8 cellular contexts compared by ENCODE assay signal in the genomic region with DNA sequence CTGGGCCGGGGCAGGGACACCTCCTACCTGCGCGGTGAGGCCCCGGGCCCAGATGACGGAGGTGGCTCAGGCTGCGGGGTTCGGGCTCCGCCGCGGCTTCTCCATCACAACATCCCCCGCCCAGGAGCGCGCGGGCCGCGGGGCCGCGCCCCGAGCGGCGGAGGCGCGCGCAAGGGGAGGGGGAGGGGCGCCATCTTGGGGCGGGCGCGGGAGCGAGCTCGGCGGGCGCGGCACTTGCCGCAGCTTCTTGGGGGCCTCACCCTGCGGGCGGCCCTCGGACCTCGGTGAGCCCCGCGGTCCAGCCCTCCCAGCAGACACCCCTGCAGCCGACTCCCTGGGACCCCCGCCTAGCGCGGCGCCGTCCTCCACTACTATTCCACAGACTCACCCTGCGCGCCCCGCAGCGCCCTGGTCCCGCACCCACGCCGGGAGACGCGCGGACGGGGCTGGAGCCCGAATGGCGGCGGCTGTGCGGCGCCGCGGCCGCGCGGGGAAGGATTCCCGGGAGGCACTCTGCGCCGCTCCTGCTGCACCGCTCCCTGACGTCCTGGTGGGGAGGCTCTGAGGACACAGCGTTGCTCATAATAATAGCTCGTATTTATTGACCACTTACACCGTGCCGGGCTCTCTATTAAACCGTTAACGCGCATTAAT. TPM values are rescaled to one million over a fixed set of nuclear protein-coding genes. Genes with fewer than 3 reads are reported as not detected.
DNase-seq lines count a peak whose midpoint lies in the region; ATAC-seq, FAIRE-seq and TF ChIP-seq lines count a peak whose summit lies in the region.

Gene APBB1, minus strand, starts transcription at position 137 of the 654 bp plus-strand sequence. CDS start 7,747 bp downstream, outside the sequence.

- H3K9me2 ChIP-seq in GM23338 (ENCODE audit: insufficient read depth), result no peaks in the 10 kb centered on the region

- H3K36me3 ChIP-seq in GM23338 (ENCODE audit: insufficient read depth) (no peaks in the 10 kb centered on the region), lower lobe of right lung (no peaks in the 10 kb centered on the region)

- intact Hi-C loops in lower lobe of right lung (cut with DNase I), result no loop called here

- H3K4me1 ChIP-seq in GM23338 (ENCODE audit: insufficient read depth) (peaks cover 7% of the 10 kb centered on the region; the same call in 1 of the 2 replicates), lower lobe of right lung (peaks cover 35% of the 10 kb centered on the region)

- no peaks in the 10 kb centered on the region for H4K20me1 ChIP-seq in GM23338 (replicated peaks; ENCODE audit: insufficient read depth)

- H3K4me2 ChIP-seq in GM23338, result peak within 1 kb of the TSS; percentile 94

- TF ChIP-seq CTCF in D721Med (IDR thresholded peaks at IDR 0.05; ENCODE audit: insufficient read depth, missing control alignments) (no peak), GM23338 (conservative IDR thresholded peaks at IDR 0.05; ENCODE audit: low read depth in 2 of 2) (no peak), lower lobe of right lung (IDR thresholded peaks at IDR 0.05) (no peak)

- peak within 1 kb of the TSS; percentile 74; the same call in 2 of the 3 replicates for H3K4me3 Mint-ChIP-seq in GM23338
- peak within 1 kb of the TSS; percentile 75 for H3K4me3 Mint-ChIP-seq in activated CD8-positive, alpha-beta T cell treated with anti-CD3 and anti-CD28 coated beads, Interleukin-2, amount 10 ng/mL, durations not matched to agents 7 days and 5 days

- H3K27me3 Mint-ChIP-seq in GM23338 (ENCODE audit: insufficient read depth, low read depth, poor library complexity), result peaks cover 9% of the 10 kb centered on the region
- H3K27me3 Mint-ChIP-seq in activated CD8-positive, alpha-beta T cell treated with anti-CD3 and anti-CD28 coated beads, Interleukin-2, amount 10 ng/mL, durations not matched to agents 7 days and 5 days (ENCODE audit: low read depth), result peaks cover 25% of the 10 kb centered on the region

- CTCF ChIA-PET in activated CD8-positive, alpha-beta T cell treated with anti-CD3 and anti-CD28 coated beads, Interleukin-2, amount 10 ng/mL, durations not matched to agents 7 days and 5 days (lab: Charles Lee), result interaction anchor here (0.9 to 4.8 kb wide), 9 partner anchors 9 to 43 kb away, joined by 3 to 35 read pairs (median 5); partner anchors contain the start of gene SMPD1

- H3K9me3 Mint-ChIP-seq in GM23338, result no peaks in the 10 kb centered on the region
- no peaks in the 10 kb centered on the region for H3K9me3 Mint-ChIP-seq in activated CD8-positive, alpha-beta T cell treated with anti-CD3 and anti-CD28 coated beads, Interleukin-2, amount 10 ng/mL, durations not matched to agents 7 days and 5 days (ENCODE audit: insufficient read depth)

- H3K4me3 ChIP-seq in GM23338, result peak within 1 kb of the TSS; percentile 96
- H3K4me3 ChIP-seq in lower lobe of right lung, result peak within 1 kb of the TSS; percentile 75

- FAIRE-seq in D721Med (lab: Jason Lieb, UNC), result no peak

- no peak within 1 kb of the TSS for H3K27ac ChIP-seq in GM23338 (ENCODE audit: low read depth)
- peak within 1 kb of the TSS; percentile 92 for H3K27ac ChIP-seq in lower lobe of right lung

- peaks cover 2% of the 10 kb centered on the region; the same call in 1 of the 3 replicates for H3K4me1 Mint-ChIP-seq in GM23338
- peaks cover 5% of the 10 kb centered on the region for H3K4me1 Mint-ChIP-seq in activated CD8-positive, alpha-beta T cell treated with anti-CD3 and anti-CD28 coated beads, Interleukin-2, amount 10 ng/mL, durations not matched to agents 7 days and 5 days (ENCODE audit: low read depth)

- H3K27me3 ChIP-seq in GM23338 (ENCODE audit: insufficient read depth) (peaks cover 27% of the 10 kb centered on the region), lower lobe of right lung (ENCODE audit: low read depth) (peaks cover 7% of the 10 kb centered on the region)

- H2AFZ ChIP-seq in GM23338, result peak within 1 kb of the TSS; percentile 99

- DNase-seq in D721Med (ENCODE audit: insufficient read length, low spot score) (peak; percentile 46), GM23338 (ENCODE audit: low spot score) (peak; percentile 87), NCI-H2227 (lab: John Stamatoyannopoulos, UW; ENCODE audit: unreplicated experiment) (peak; percentile 89), ecto neural progenitor cell (ENCODE audit: low spot score) (peak; percentile 83), lower lobe of right lung (peak; percentile 71), NCI-H226 (no peak)
- peak; percentile 72 for DNase-seq in activated CD8-positive, alpha-beta T cell treated with anti-CD3 and anti-CD28 coated beads, Interleukin-2, amount 10 ng/mL, durations not matched to agents 7 days and 5 days
- peak; percentile 67 to 75 for DNase-seq in stimulated activated CD4-positive, alpha-beta T cell treated with anti-CD3 and anti-CD28 coated beads, Interleukin-4, amount 100 ng/mL, for 4 hours

- peak; percentile 86 for ATAC-seq in GM23338
- peak; percentile 73 for ATAC-seq in activated CD8-positive, alpha-beta T cell treated with anti-CD3 and anti-CD28 coated beads, Interleukin-2, amount 10 ng/mL, durations not matched to agents 7 days and 5 days
- peak; percentile 94 to 96 for ATAC-seq in lower lobe of right lung

- H3K36me3 Mint-ChIP-seq in GM23338 (ENCODE audit: low read depth), result no peaks in the 10 kb centered on the region
- H3K36me3 Mint-ChIP-seq in activated CD8-positive, alpha-beta T cell treated with anti-CD3 and anti-CD28 coated beads, Interleukin-2, amount 10 ng/mL, durations not matched to agents 7 days and 5 days (ENCODE audit: low read depth), result no peaks in the 10 kb centered on the region

- no peak within 1 kb of the TSS for H3K27ac Mint-ChIP-seq in GM23338
- peak within 1 kb of the TSS; percentile 30 for H3K27ac Mint-ChIP-seq in activated CD8-positive, alpha-beta T cell treated with anti-CD3 and anti-CD28 coated beads, Interleukin-2, amount 10 ng/mL, durations not matched to agents 7 days and 5 days

- POLR2A ChIA-PET in activated CD8-positive, alpha-beta T cell treated with anti-CD3 and anti-CD28 coated beads, Interleukin-2, amount 10 ng/mL, durations not matched to agents 7 days and 5 days (lab: Charles Lee), result interaction anchor here (0.7 to 4.3 kb wide), 7 partner anchors 9 to 40 kb away, joined by 3 to 27 read pairs (median 3); partner anchors contain the start of gene SMPD1

- no peaks in the 10 kb centered on the region for H3K9me3 ChIP-seq in lower lobe of right lung

- H3F3A ChIP-seq in GM23338 (replicated peaks; ENCODE audit: low read depth), result no peaks in the 10 kb centered on the region

- 0 out of 2 replicates have a peak, but pooled peaks cover 3% of the 10 kb centered on the region for H3K79me2 ChIP-seq in GM23338 (replicated peaks; ENCODE audit: insufficient read depth)

TF ChIP-seq in GM23338, 12 proteins besides CTCF, POLR2A, EP300 and RAD21:
- TF ChIP-seq, protein P1, sequence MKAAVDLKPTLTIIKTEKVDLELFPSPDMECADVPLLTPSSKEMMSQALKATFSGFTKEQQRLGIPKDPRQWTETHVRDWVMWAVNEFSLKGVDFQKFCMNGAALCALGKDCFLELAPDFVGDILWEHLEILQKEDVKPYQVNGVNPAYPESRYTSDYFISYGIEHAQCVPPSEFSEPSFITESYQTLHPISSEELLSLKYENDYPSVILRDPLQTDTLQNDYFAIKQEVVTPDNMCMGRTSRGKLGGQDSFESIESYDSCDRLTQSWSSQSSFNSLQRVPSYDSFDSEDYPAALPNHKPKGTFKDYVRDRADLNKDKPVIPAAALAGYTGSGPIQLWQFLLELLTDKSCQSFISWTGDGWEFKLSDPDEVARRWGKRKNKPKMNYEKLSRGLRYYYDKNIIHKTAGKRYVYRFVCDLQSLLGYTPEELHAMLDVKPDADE (IDR thresholded peaks at IDR 0.05), result no peak
- TF ChIP-seq POLR2AphosphoS5 (IDR thresholded peaks at IDR 0.05; ENCODE audit: low read depth), result peak; percentile 54; the same call in 1 of the 2 replicates
TF ChIP-seq in GM23338: peak in this region for 1.

RNA-seq across cellular contexts. Expression of gene APBB1, which starts in this region (rescaled TPM):
- 24.7 and 26.6 TPM in 2 replicates for total RNA-seq in GM23338 (2014; rRNA removed; shearing (Covaris generic))
- polyA plus RNA-seq in GM23338 (2016; fragmentation: Nextera tagmentation; extraction: Ambion mirVana), result 10.6 and 12.1 TPM in 2 replicates
- total RNA-seq in activated CD8-positive, alpha-beta T cell treated with anti-CD3 and anti-CD28 coated beads, Interleukin-2, amount 10 ng/mL, durations not matched to agents 7 days and 5 days, result 10 to 100 TPM; 51.7 to 52.4 TPM
- 37.2 TPM for total RNA-seq in lower lobe of right lung
